ENCODE assay signal across 30 cellular contexts in genomic region chr13:37755349-37755748, GRCh38.
"Had no signal": no experiment of that assay in that cellular context is flagged by ENCODE, and none has a peak within 500 bp of the region (broad histone marks: within the 10 kb centered on the region; RNA-seq: fewer than 3 reads in every experiment).

No MANE protein-coding gene starts in this region.

- ATAC-seq: activated CD4-positive, alpha-beta T cell treated with anti-CD3 and anti-CD28 coated beads for 36 hours; activated CD4-positive, CD25-positive, alpha-beta regulatory T cell treated with anti-CD3 and anti-CD28 coated beads, Interleukin-2, amount 50 U/mL, for 24 hours; activated CD8-positive, alpha-beta memory T cell treated with anti-CD3 and anti-CD28 coated beads, Interleukin-2, amount 10 ng/mL, durations not matched to agents 7 days and 5 days; activated CD8-positive, alpha-beta T cell treated with anti-CD3 and anti-CD28 coated beads, Interleukin-2, amount 10 ng/mL, durations not matched to agents 7 days and 5 days; activated naive CD4-positive, alpha-beta T cell treated with anti-CD3 and anti-CD28 coated beads, Interleukin-2, amount 50 U/mL, for 72 hours; body of pancreas had no signal

- H3K9me3 ChIP-seq: adrenal gland, body of pancreas, breast epithelium had no signal

- H3K4me1 ChIP-seq: adrenal gland, body of pancreas, breast epithelium had no signal

- H3K27me3 ChIP-seq: adrenal gland, body of pancreas, brain microvascular endothelial cell, breast epithelium had no signal

- H3K4me3 ChIP-seq: adrenal gland, body of pancreas, breast epithelium had no signal

- DNase-seq: activated CD4-positive, alpha-beta memory T cell treated with anti-CD3 and anti-CD28 coated beads, Interleukin-2, amount 10 ng/mL, durations not matched to agents 7 days and 5 days; activated CD4-positive, alpha-beta T cell treated with anti-CD3 and anti-CD28 coated beads for 1 hour; activated CD4-positive, alpha-beta T cell treated with anti-CD3 and anti-CD28 coated beads for 36 hours; activated CD4-positive, alpha-beta T cell treated with anti-CD3 and anti-CD28 coated beads for 48 hours; activated CD4-positive, alpha-beta T cell treated with anti-CD3 and anti-CD28 coated beads, Interleukin-2, amount 10 ng/mL, durations not matched to agents 7 days and 5 days; activated CD4-positive, alpha-beta T cell treated with anti-CD3 and anti-CD28 coated beads, Interleukin-2, amount 50 U/mL, for 48 hours; activated CD4-positive, CD25-positive, alpha-beta regulatory T cell; activated CD8-positive, alpha-beta memory T cell treated with anti-CD3 and anti-CD28 coated beads for 24 hours; activated CD8-positive, alpha-beta memory T cell treated with anti-CD3 and anti-CD28 coated beads, Interleukin-2, amount 10 ng/mL, durations not matched to agents 7 days and 5 days; activated CD8-positive, alpha-beta memory T cell treated with anti-CD3 and anti-CD28 coated beads, Interleukin-2, amount 50 U/mL, for 48 hours; activated CD8-positive, alpha-beta T cell treated with anti-CD3 and anti-CD28 coated beads, Interleukin-2, amount 10 ng/mL, durations not matched to agents 7 days and 5 days; activated effector memory CD4-positive, alpha-beta T cell treated with Interleukin-2 at 50 U/mL for 16 hours; activated gamma-delta T cell; activated naive CD4-positive, alpha-beta T cell treated with anti-CD3 and anti-CD28 coated beads, Interleukin-2, amount 10 ng/mL, durations not matched to agents 7 days and 5 days; activated naive CD4-positive, alpha-beta T cell treated with Interleukin-2 at 50 U/mL for 16 hours; activated naive CD8-positive, alpha-beta T cell treated with anti-CD3 and anti-CD28 coated beads for 36 hours; activated T-cell treated with anti-CD3 and anti-CD28 coated beads, Interleukin-2, amount 50 U/mL, for 24 hours; activated T-cell treated with anti-CD3 and anti-CD28 coated beads, Interleukin-2, amount 50 U/mL, for 48 hours; adrenal gland; amniotic stem cell; aorta; body of pancreas; brain microvascular endothelial cell; central memory CD4-positive, alpha-beta T cell; T-helper 2 cell; T-helper 9 cell had no signal

- H3K27ac ChIP-seq: adrenal gland, body of pancreas, brain microvascular endothelial cell, breast epithelium, VCaP had no signal

- H3K36me3 ChIP-seq: adrenal gland, breast epithelium had no signal
